In the genomic region with DNA sequence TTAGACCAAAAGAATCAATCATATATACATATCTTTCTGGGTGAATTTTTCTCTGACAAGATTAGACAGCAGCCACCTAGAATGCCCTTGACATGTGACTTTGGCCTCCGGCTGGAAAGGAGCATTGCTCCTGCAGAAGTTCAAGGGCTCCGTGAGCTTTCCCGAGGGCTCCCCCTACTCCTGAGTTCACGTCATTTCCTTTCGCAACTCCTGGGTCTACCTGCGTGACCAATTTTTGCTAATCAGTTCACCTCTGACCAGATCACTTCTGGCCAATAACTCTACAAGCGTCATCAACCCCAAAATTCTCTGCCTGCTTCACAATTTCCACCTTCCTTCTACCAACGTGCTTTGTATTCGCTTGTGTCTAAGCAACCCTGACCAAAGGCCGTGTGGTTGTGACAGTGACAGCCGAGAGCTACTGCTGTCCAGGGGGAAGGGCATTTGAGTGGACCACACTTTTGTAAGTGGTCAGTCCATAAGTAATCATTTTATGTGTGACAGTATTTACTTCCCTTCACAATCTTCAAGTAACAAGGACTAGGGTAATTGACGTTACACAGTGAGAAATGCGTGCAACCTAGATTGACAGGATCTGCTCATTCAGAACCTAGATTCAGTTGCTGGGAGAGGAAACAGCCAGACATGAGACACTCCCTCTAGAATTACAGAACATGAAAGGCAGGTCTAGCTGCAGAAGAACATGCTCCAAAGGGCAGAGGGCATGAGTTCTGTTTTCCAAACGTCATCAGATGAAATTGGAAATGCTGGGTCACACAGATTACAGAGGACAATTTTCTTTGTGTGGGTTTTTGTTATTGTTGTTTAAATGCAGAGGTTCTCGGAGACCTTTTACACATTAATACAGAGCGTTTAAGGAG, we compare ENCODE assay signal across 29 cellular contexts.
"Had no signal": no experiment of that assay in that cellular context is flagged by ENCODE, and none has a peak within 500 bp of the region (broad histone marks: within the 10 kb centered on the region; RNA-seq: fewer than 3 reads in every experiment).

No MANE protein-coding gene starts in this region.

- H3K4me1 Mint-ChIP-seq: activated naive CD4-positive, alpha-beta T cell treated with anti-CD3 and anti-CD28 coated beads, Interleukin-2, amount 50 U/mL, for 24 hours had no signal

- H3K4me3 ChIP-seq: SJCRH30 had no signal

- H3K27me3 Mint-ChIP-seq: brain had no signal

- H3K9ac ChIP-seq: KMS-11, SK-N-SH had no signal

- H3K27ac ChIP-seq: KMS-11, SJCRH30, VCaP had no signal

- ATAC-seq: activated CD4-positive, CD25-positive, alpha-beta regulatory T cell treated with anti-CD3 and anti-CD28 coated beads, Interleukin-2, amount 50 U/mL, for 24 hours; activated CD8-positive, alpha-beta T cell treated with anti-CD3 and anti-CD28 coated beads, Interleukin-2, amount 10 ng/mL, durations not matched to agents 7 days and 5 days; Panc1 had no signal

- DNase-seq: activated CD4-positive, alpha-beta T cell treated with anti-CD3 and anti-CD28 coated beads for 4 hours; activated CD4-positive, alpha-beta T cell treated with anti-CD3 and anti-CD28 coated beads, Interleukin-2, amount 50 U/mL, for 4 hours; activated CD8-positive, alpha-beta memory T cell treated with anti-CD3 and anti-CD28 coated beads, Interleukin-2, amount 50 U/mL, for 48 hours; activated CD8-positive, alpha-beta T cell treated with anti-CD3 and anti-CD28 coated beads, Interleukin-2, amount 10 ng/mL, durations not matched to agents 7 days and 5 days; activated effector memory CD4-positive, alpha-beta T cell treated with Interleukin-2 at 50 U/mL for 16 hours; activated naive CD4-positive, alpha-beta T cell; activated T-cell treated with anti-CD3 and anti-CD28 coated beads, Interleukin-2, amount 50 U/mL, for 1 hour; MV-4-11; NCI-H1092 treated with DMSO at 0.1 percent for 48 hours; NCI-H1417 treated with DMSO at 0.1 percent for 48 hours; NCI-H1694; NCI-H2029 treated with DMSO at 0.1 percent for 48 hours; NCI-H345; NCI-H510A treated with DMSO at 0.1 percent for 48 hours; NCI-H69; NK-92 treated with Interleukin-12 subunit alpha and Interleukin-12 subunit beta, amount 100 ng/mL, for 24 hours; OCI-M1; Right ventricle myocardium superior; RPMI8226; SJCRH30; SK-N-SH; T-helper 1 cell had no signal

- H3K36me3 ChIP-seq: SJCRH30 had no signal

- H3K36me3 Mint-ChIP-seq: activated naive CD4-positive, alpha-beta T cell treated with anti-CD3 and anti-CD28 coated beads, Interleukin-2, amount 50 U/mL, for 24 hours; brain had no signal

- H3K4me1 ChIP-seq: SJCRH30 had no signal

- H3K9me3 Mint-ChIP-seq: activated naive CD4-positive, alpha-beta T cell treated with anti-CD3 and anti-CD28 coated beads, Interleukin-2, amount 50 U/mL, for 24 hours; activated T-helper 1 cell treated with anti-CD3 and anti-CD28 coated beads, Interleukin-12 subunit alpha, Interleukin-12 subunit beta, Interleukin-2, Interleukin-4 antibody, amounts not matched to agents 30 ng/mL and 10 ng/mL and 1 ng/mL, durations not matched to agents 14 hours and 24 hours and 36 hours had no signal

- H3K27me3 ChIP-seq: SJCRH30 had no signal

- H3K27ac Mint-ChIP-seq: activated CD8-positive, alpha-beta T cell treated with anti-CD3 and anti-CD28 coated beads, Interleukin-2, amount 10 ng/mL, durations not matched to agents 7 days and 5 days; activated naive CD4-positive, alpha-beta T cell treated with anti-CD3 and anti-CD28 coated beads, Interleukin-2, amount 50 U/mL, for 24 hours; activated T-helper 1 cell treated with anti-CD3 and anti-CD28 coated beads, Interleukin-12 subunit alpha, Interleukin-12 subunit beta, Interleukin-2, Interleukin-4 antibody, amounts not matched to agents 30 ng/mL and 10 ng/mL and 1 ng/mL, durations not matched to agents 14 hours and 24 hours and 36 hours had no signal

- H3K4me3 Mint-ChIP-seq: activated CD8-positive, alpha-beta T cell treated with anti-CD3 and anti-CD28 coated beads, Interleukin-2, amount 10 ng/mL, durations not matched to agents 7 days and 5 days; activated naive CD4-positive, alpha-beta T cell treated with anti-CD3 and anti-CD28 coated beads, Interleukin-2, amount 50 U/mL, for 24 hours; activated T-helper 1 cell treated with anti-CD3 and anti-CD28 coated beads, Interleukin-12 subunit alpha, Interleukin-12 subunit beta, Interleukin-2, Interleukin-4 antibody, amounts not matched to agents 30 ng/mL and 10 ng/mL and 1 ng/mL, durations not matched to agents 14 hours and 24 hours and 36 hours had no signal

- H3K9me3 ChIP-seq: SJCRH30, SK-N-SH had no signal

- H3K4me2 ChIP-seq: KMS-11, SK-N-SH had no signal
